ENCODE assay signal across 1 cellular context in genomic region chr4:105896984-105897760, GRCh38.
A peak's percentile ranks its signal among the peaks of the same experiment; 100 is the strongest.
TF ChIP-seq lines count a peak whose summit lies in the region.

No MANE protein-coding gene starts in this region.

TF ChIP-seq in GM23338, 12 proteins besides CTCF, POLR2A, EP300 and RAD21:
- TF ChIP-seq ZNF462 (CRISPR knock-in tag; IDR thresholded peaks at IDR 0.05) (no peak), EZH2 (IDR thresholded peaks at IDR 0.05; ENCODE audit: low read depth, unreplicated experiment) (peak; percentile 24)
